8 cellular contexts compared by ENCODE assay signal in genomic region chr10:81018898-81019890, GRCh38.
DNase-seq lines count a peak whose midpoint lies in the region; ATAC-seq and TF ChIP-seq lines count a peak whose summit lies in the region.

No MANE protein-coding gene starts in this region.

- intact Hi-C loops in upper lobe of right lung (cut with DNase I) = no loop called here

- TF ChIP-seq CTCF in GM12874 (IDR thresholded peaks at IDR 0.05; ENCODE audit: insufficient read depth, low read depth, low read length) (peak; percentile 80), HFFc6 (IDR thresholded peaks at IDR 0.05) (peak; percentile 78), upper lobe of right lung (IDR thresholded peaks at IDR 0.05) (peak; percentile 57)

- H3K9ac ChIP-seq in BLaER1 = no peak overlapping the region

- H3K4me1 ChIP-seq in BLaER1 = peaks cover 11% of the 10 kb centered on the region; the same call in 1 of the 2 replicates
- H3K4me1 ChIP-seq in upper lobe of right lung = no peaks in the 10 kb centered on the region

- peak overlapping the region; percentile 43 for H3K4me2 ChIP-seq in BLaER1

- H3K9me3 ChIP-seq in BLaER1 (no peaks in the 10 kb centered on the region), MG63 (no peaks in the 10 kb centered on the region), upper lobe of right lung (no peaks in the 10 kb centered on the region)

- H3K4me3 ChIP-seq in BLaER1 (no peak overlapping the region), MG63 (no peak overlapping the region), upper lobe of right lung (no peak overlapping the region)

- H3K4me1 Mint-ChIP-seq in HFFc6 (ENCODE audit: low read depth) = no peaks in the 10 kb centered on the region

- no peaks in the 10 kb centered on the region; the same call in 1 of the 2 replicates for H3K9me3 Mint-ChIP-seq in HFFc6

- H3K27me3 Mint-ChIP-seq in HFFc6 (ENCODE audit: insufficient read depth) = no peaks in the 10 kb centered on the region

- H3K4me3 Mint-ChIP-seq in HFFc6 = no peak overlapping the region

- H3K27ac ChIP-seq in BLaER1 (no peak overlapping the region), upper lobe of right lung (no peak overlapping the region)

- peak; percentile 86 for ATAC-seq in upper lobe of right lung

- H3K27me3 ChIP-seq in BLaER1 (no peaks in the 10 kb centered on the region), MG63 (peaks cover 6% of the 10 kb centered on the region; the same call in 1 of the 2 replicates), upper lobe of right lung (no peaks in the 10 kb centered on the region)

- H3K36me3 ChIP-seq in BLaER1 (no peaks in the 10 kb centered on the region), MG63 (no peaks in the 10 kb centered on the region), upper lobe of right lung (no peaks in the 10 kb centered on the region)

- H3K27ac Mint-ChIP-seq in HFFc6 = no peak overlapping the region

- H4K20me1 ChIP-seq in BLaER1 = no peaks in the 10 kb centered on the region

- DNase-seq in HFFc6 (peak; percentile 41), MG63 (peak; percentile 9), iPS-NIHi7 (ENCODE audit: extremely low spot score) (peak; percentile 64), upper lobe of right lung (no peak)
- peak; percentile 1 to 7 for DNase-seq in activated CD4-positive, alpha-beta T cell treated with anti-CD3 and anti-CD28 coated beads, Interleukin-2, amount 50 U/mL, for 48 hours
- no peak for DNase-seq in activated effector memory CD4-positive, alpha-beta T cell treated with Interleukin-2 at 50 U/mL for 16 hours

- no peaks in the 10 kb centered on the region for H3K36me3 Mint-ChIP-seq in HFFc6 (ENCODE audit: low read depth)

Comparison
In these comparisons a context has a peak if more than half of its experiments do, and no peak if none do; other contexts are left out.
1. DNase-seq: peak in HFFc6 (single experiment), MG63 (single experiment), activated CD4-positive, alpha-beta T cell treated with anti-CD3 and anti-CD28 coated beads, Interleukin-2, amount 50 U/mL, for 48 hours (2 of 2) and iPS-NIHi7 (single experiment); none in upper lobe of right lung (single experiment) and activated effector memory CD4-positive, alpha-beta T cell treated with Interleukin-2 at 50 U/mL for 16 hours (single experiment).
2. Peak in every context shown above with its lines, with median percentiles within 50 percentile points of each other: CTCF ChIP-seq.